20 cellular contexts compared by ENCODE assay signal in the genomic region with DNA sequence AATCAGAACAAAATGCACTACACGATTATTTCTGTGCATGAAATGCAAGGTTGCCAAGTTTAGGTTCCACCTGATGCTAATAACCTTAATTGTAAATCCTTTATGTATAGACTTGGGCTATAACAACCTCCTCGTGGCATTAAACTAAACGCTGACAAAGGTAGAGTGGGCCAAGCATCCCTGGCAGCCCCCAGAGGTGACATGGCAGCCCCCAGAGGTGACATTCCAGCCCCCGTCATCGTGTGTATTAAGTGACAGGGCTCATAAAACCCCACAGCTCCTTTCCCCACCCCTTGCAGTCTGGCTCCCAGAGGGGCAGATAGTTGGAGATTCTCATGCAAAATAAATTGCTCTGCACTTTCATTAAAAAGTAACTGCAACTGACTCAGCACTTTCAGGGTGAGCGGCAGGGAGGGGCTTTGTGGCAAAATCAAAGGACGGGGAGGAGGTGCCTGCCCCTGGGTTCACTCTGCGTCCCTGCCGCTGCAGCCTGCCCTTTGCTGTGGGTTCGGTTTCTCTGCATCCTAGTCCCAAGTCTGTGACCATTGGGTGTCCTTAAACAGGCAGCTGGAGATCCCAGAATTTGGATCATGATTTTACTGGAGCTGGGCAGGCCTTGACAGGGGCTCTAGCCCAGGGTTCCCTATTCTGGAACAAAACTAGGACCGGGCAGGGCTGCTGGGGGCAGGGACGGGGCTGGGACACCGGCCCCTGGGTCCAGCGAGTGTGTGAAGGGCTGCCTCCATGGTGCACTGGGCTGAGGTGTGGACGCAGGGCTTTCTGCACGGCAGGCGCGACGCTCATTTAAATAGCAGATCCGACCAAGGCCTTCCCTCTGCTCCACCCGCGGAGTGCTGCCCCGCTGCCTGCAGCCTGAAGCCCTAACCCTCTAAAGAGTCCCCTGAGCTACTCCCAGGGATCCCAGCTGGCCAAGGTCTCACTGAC.
A peak's percentile ranks its signal among the peaks of the same experiment; 100 is the strongest.
DNase-seq lines count a peak whose midpoint lies in the region; ATAC-seq, FAIRE-seq and TF ChIP-seq lines count a peak whose summit lies in the region.
"Had no signal": no experiment of that assay in that cellular context is flagged by ENCODE, and none has a peak within 500 bp of the region (broad histone marks: within the 10 kb centered on the region; RNA-seq: fewer than 3 reads in every experiment).

No MANE protein-coding gene starts in this region.

- no peak for ATAC-seq in GM18870 (IDR thresholded peaks at IDR 0.05; ENCODE audit: unreplicated experiment)
- ATAC-seq: activated CD8-positive, alpha-beta T cell treated with anti-CD3 and anti-CD28 coated beads, Interleukin-2, amount 10 ng/mL, durations not matched to agents 7 days and 5 days; HCT116; natural killer cell treated with Interleukin-12 subunit alpha and Interleukin-12 subunit beta and Interleukin-15 and Interleukin-18, amount 100 ng/mL, for 72 hours; Panc1; SK-N-SH treated with all-trans-retinoic acid at 6 μM for 48 hours had no signal

- intact Hi-C loops in kidney (cut with DNase I) (no loop called here), posterior vena cava (cut with DNase I) (no loop called here)

- DNase-seq in ELF-1 (ENCODE audit: low read depth, low spot score) (peak; percentile 59), OCI-M1 (lab: John Stamatoyannopoulos, UW) (peak; percentile 20), kidney (peak; percentile 57), posterior vena cava (ENCODE audit: low spot score) (peak; percentile 63), NCI-H2029 (lab: John Stamatoyannopoulos, UW) (no peak)
- no peak for DNase-seq in stimulated activated naive CD4-positive, alpha-beta T cell (lab: John Stamatoyannopoulos, UW)
- DNase-seq: activated CD8-positive, alpha-beta T cell treated with anti-CD3 and anti-CD28 coated beads, Interleukin-2, amount 10 ng/mL, durations not matched to agents 7 days and 5 days; activated T-cell treated with anti-CD3 and anti-CD28 coated beads, Interleukin-2, amount 50 U/mL, for 24 hours; effector CD8-positive, alpha-beta T cell; esophagus squamous epithelium; MM.1S; NCI-H1694; NCI-H226; T1000 had no signal

- H3K9me3 ChIP-seq in kidney (ENCODE audit: control insufficient read depth in 1 of 2, low read length in 2 of 2): no peaks in the 10 kb centered on the region
- H3K9me3 ChIP-seq: esophagus squamous epithelium, suprapubic skin had no signal

- no peak overlapping the region for H3K4me3 ChIP-seq in kidney (ENCODE audit: low read length in 2 of 2)
- H3K4me3 ChIP-seq: esophagus squamous epithelium, suprapubic skin had no signal

- H3K36me3 ChIP-seq in kidney (ENCODE audit: control insufficient read depth in 1 of 2, insufficient read depth in 2 of 2, low read length in 2 of 2): no peaks in the 10 kb centered on the region
- H3K36me3 ChIP-seq: esophagus squamous epithelium, suprapubic skin had no signal

- no peak for FAIRE-seq in kidney (lab: Jason Lieb, UNC)

- H3K9ac ChIP-seq in kidney (ENCODE audit: low read length in 2 of 2): no peak overlapping the region

- H3K27ac ChIP-seq in kidney (ENCODE audit: low read depth in 2 of 2, low read length in 2 of 2): no peak overlapping the region
- H3K27ac ChIP-seq: esophagus squamous epithelium, suprapubic skin had no signal

- H3K4me1 ChIP-seq in kidney (ENCODE audit: control insufficient read depth in 1 of 2, insufficient read depth in 1 of 2, low read depth in 1 of 2, low read length in 2 of 2): peaks cover 14 to 15% of the 10 kb centered on the region in 2 donors

- TF ChIP-seq CTCF in kidney (IDR thresholded peaks at IDR 0.05; ENCODE audit: borderline replicate concordance, extremely low read depth, insufficient read depth): no peak

Comparison
In these comparisons a context has a peak if more than half of its experiments do, and no peak if none do; other contexts are left out.
1. DNase-seq: peak in ELF-1 (single experiment), OCI-M1 (single experiment), kidney (single experiment) and posterior vena cava (single experiment); none in NCI-H2029 (single experiment) and stimulated activated naive CD4-positive, alpha-beta T cell (0 of 6).